1 cellular context compared by ENCODE assay signal in genomic region chr4:143713556-143714289, GRCh38.
TF ChIP-seq lines count a peak whose summit lies in the region.

No MANE protein-coding gene starts in this region.

TF ChIP-seq in H1, 55 proteins besides CTCF, POLR2A, EP300 and RAD21:
- TF ChIP-seq SUZ12 (IDR thresholded peaks at IDR 0.05; ENCODE audit: low read length) = no peak
- no peak for TF ChIP-seq RXRA (IDR thresholded peaks at IDR 0.05; ENCODE audit: insufficient read depth, low read depth, low read length)
- TF ChIP-seq TBP (IDR thresholded peaks at IDR 0.05; ENCODE audit: low read depth, low read length) = no peak
- TF ChIP-seq GABPA (IDR thresholded peaks at IDR 0.05; ENCODE audit: borderline replicate concordance, insufficient read depth, low read length) = no peak
- no peak for TF ChIP-seq SIRT6 (IDR thresholded peaks at IDR 0.05; ENCODE audit: low read length)
- no peak for TF ChIP-seq CTBP2 (IDR thresholded peaks at IDR 0.05; ENCODE audit: borderline replicate concordance, insufficient read depth, insufficient read length, low read length)
- TF ChIP-seq NRF1 (IDR thresholded peaks at IDR 0.05; ENCODE audit: low read depth, low read length) = no peak
- TF ChIP-seq NANOG (IDR thresholded peaks at IDR 0.05; ENCODE audit: insufficient read depth, low read depth, low read length, poor library complexity, severe bottlenecking) = no peak
- no peak for TF ChIP-seq CEBPB (IDR thresholded peaks at IDR 0.05; ENCODE audit: low read depth, low read length)
- TF ChIP-seq RBBP5 (IDR thresholded peaks at IDR 0.05; ENCODE audit: borderline replicate concordance, low read depth, low read length) = no peak
- TF ChIP-seq SAP30 (IDR thresholded peaks at IDR 0.05; ENCODE audit: insufficient read depth, insufficient replicate concordance, low read length) = no peak
- no peak for TF ChIP-seq E2F6 (IDR thresholded peaks at IDR 0.05)
- TF ChIP-seq YY1 (IDR thresholded peaks at IDR 0.05; ENCODE audit: low read depth, low read length) = no peak
- TF ChIP-seq ATF2 (IDR thresholded peaks at IDR 0.05; ENCODE audit: low read length) = no peak
- no peak for TF ChIP-seq CBX5 (IDR thresholded peaks at IDR 0.05; ENCODE audit: low read depth, low read length)
- no peak for TF ChIP-seq TEAD4 (IDR thresholded peaks at IDR 0.05; ENCODE audit: low read depth, low read length)
- TF ChIP-seq CHD1 (IDR thresholded peaks at IDR 0.05; ENCODE audit: low read depth, low read length) = no peak
- no peak for TF ChIP-seq SP4 (IDR thresholded peaks at IDR 0.05; ENCODE audit: low read length)
